ENCODE assay signal across 32 cellular contexts in genomic region chr12:73076760-73077159, GRCh38.
DNase-seq lines count a peak whose midpoint lies in the region; ATAC-seq, FAIRE-seq and TF ChIP-seq lines count a peak whose summit lies in the region.
"Had no signal": no experiment of that assay in that cellular context is flagged by ENCODE, and none has a peak within 500 bp of the region (broad histone marks: within the 10 kb centered on the region; RNA-seq: fewer than 3 reads in every experiment).

No MANE protein-coding gene starts in this region.

- H3K9ac ChIP-seq in liver (ENCODE audit: low read depth in 1 of 2, low read length in 2 of 2) (no peak overlapping the region), HepG2 (ENCODE audit: insufficient read depth, low read depth, low read length) (no peak overlapping the region)
- H3K9ac ChIP-seq: BLaER1; BLaER1 treated with 17β-estradiol and CSF1 and Interleukin-3, amounts not matched to agents 10 nM and 100 nM had no signal

- WGBS in liver: 37% methylated on average over 2 of the region's 2 CpGs
- 0% methylated on average over 2 of the region's 2 CpGs for WGBS in HepG2 (ENCODE audit: low lambda C conversion rate)
- 21% methylated on average over 2 of the region's 2 CpGs for WGBS in right lobe of liver (ENCODE audit: insufficient coverage, low coverage, low lambda C conversion rate, missing lambda C conversion rate)

- no peak for DNase-seq in HepG2 (ENCODE audit: low spot score)
- DNase-seq in left lobe of liver (ENCODE audit: low spot score): peak; percentile 78
- peak in 1 of 3 donors; percentile 79 for DNase-seq in right lobe of liver
- no peak for DNase-seq in T-helper 1 cell
- DNase-seq: 8988T; ACHN; AML-193; BE2C; C1 segment of cervical spinal cord; Caco-2; Calu3; CD4-positive, alpha-beta memory T cell; CD4-positive, alpha-beta T cell; CD4-positive, CD25-positive, alpha-beta regulatory T cell; CD8-positive, alpha-beta memory T cell; CD8-positive, alpha-beta T cell; COR-L47; DMS 273 treated with DMSO at 0.1 percent for 48 hours; DMS153; DMS53; DMS79; DMS79 treated with DMSO at 0.1 percent for 48 hours; DND-41; EL had no signal

- H3K79me2 ChIP-seq in HepG2 (ENCODE audit: insufficient read depth, low read length): no peaks in the 10 kb centered on the region

- H3K4me3 ChIP-seq in liver (ENCODE audit: low read depth in 1 of 3, low read length in 3 of 3) (no peak overlapping the region), HepG2 (replicated peaks in 1 of 3; ENCODE audit: insufficient read depth in 1 of 3, low read depth in 2 of 3, low read length in 3 of 3) (no peak overlapping the region), right lobe of liver (no peak overlapping the region)
- H3K4me3 ChIP-seq: A549; BLaER1; BLaER1 treated with 17β-estradiol and CSF1 and Interleukin-3, amounts not matched to agents 10 nM and 100 nM had no signal

- BruUV-seq in HepG2 (replicated peaks; lab: Mats Ljungman, UMichigan): no TSS peak

- H3K27ac ChIP-seq in liver (ENCODE audit: low read depth in 1 of 2, low read length in 2 of 2): peak overlapping the region; percentile 1 to 52
- no peak overlapping the region for H3K27ac ChIP-seq in HepG2 (ENCODE audit: extremely low read length, insufficient read depth, low read length)
- peak overlapping the region in 1 of 3 donors; percentile 5 for H3K27ac ChIP-seq in right lobe of liver
- H3K27ac ChIP-seq: 22Rv1; A549; BLaER1; BLaER1 treated with 17β-estradiol and CSF1 and Interleukin-3, amounts not matched to agents 10 nM and 100 nM had no signal

- H3K27me3 ChIP-seq in liver (ENCODE audit: control insufficient read depth in 4 of 4, insufficient read depth in 4 of 4, low read length in 3 of 4): no peaks in the 10 kb centered on the region
- H3K27me3 ChIP-seq in HepG2 (ENCODE audit: control insufficient read depth in 1 of 2, insufficient read depth in 2 of 2, low read length in 2 of 2): no peaks in the 10 kb centered on the region
- H3K27me3 ChIP-seq in right lobe of liver: no peaks in the 10 kb centered on the region
- H3K27me3 ChIP-seq: BE2C; BLaER1; BLaER1 treated with 17β-estradiol and CSF1 and Interleukin-3, amounts not matched to agents 10 nM and 100 nM had no signal

- CTCF ChIA-PET in HepG2 (lab: Yijun Ruan, JAX; ENCODE audit: low intra/inter-chr PET ratio, low total read pairs): no interaction called here

- ATAC-seq in HepG2: no peak
- ATAC-seq in left lobe of liver: peak; percentile 95
- ATAC-seq in right lobe of liver: peak; percentile 96 to 99 (median 97)
- ATAC-seq in HG03095 (IDR thresholded peaks at IDR 0.05; ENCODE audit: unreplicated experiment): no peak
- ATAC-seq: A549; CD8-positive, alpha-beta T cell had no signal

- TF ChIP-seq CTCF in liver (IDR thresholded peaks at IDR 0.05; ENCODE audit: low read depth, low read length, missing input control) (no peak), HepG2 (CRISPR knock-in tag; IDR thresholded peaks at IDR 0.05) (no peak), right lobe of liver (IDR thresholded peaks at IDR 0.05) (no peak)

- TF ChIP-seq POLR2A in HepG2 (IDR thresholded peaks at IDR 0.05; ENCODE audit: insufficient read depth in 1 of 2, low read depth in 2 of 2, low read length in 2 of 2) (no peak), right lobe of liver (IDR thresholded peaks at IDR 0.05) (no peak)

- TF ChIP-seq RAD21 in liver (IDR thresholded peaks at IDR 0.05): peak; percentile 41 to 52
- no peak for TF ChIP-seq RAD21 in HepG2 (CRISPR knock-in tag; IDR thresholded peaks at IDR 0.05)

- FAIRE-seq in HepG2 (lab: Jason Lieb, UNC): no peak
- FAIRE-seq: A204.1, A549, D721Med had no signal

- intact Hi-C loops in HepG2 (cut with micrococcal nuclease; ENCODE audit: unreplicated experiment): no loop called here
- intact Hi-C loops in right lobe of liver (cut with DNase I): no loop called here

- no peak overlapping the region for H3K4me2 ChIP-seq in HepG2 (ENCODE audit: low read depth, low read length)
- H3K4me2 ChIP-seq: A549; BLaER1; BLaER1 treated with 17β-estradiol and CSF1 and Interleukin-3, amounts not matched to agents 10 nM and 100 nM had no signal

- H3K9me3 ChIP-seq in liver (ENCODE audit: control insufficient read depth in 4 of 4, low read length in 3 of 4): no peaks in the 10 kb centered on the region
- peaks cover 68% of the 10 kb centered on the region for H3K9me3 ChIP-seq in HepG2 (ENCODE audit: low read length)
- H3K9me3 ChIP-seq in right lobe of liver: no peaks in the 10 kb centered on the region
- H3K9me3 ChIP-seq: BE2C; BLaER1; BLaER1 treated with 17β-estradiol and CSF1 and Interleukin-3, amounts not matched to agents 10 nM and 100 nM; Caco-2 had no signal

- in situ Hi-C loops in HepG2 (cut with HindIII; ENCODE audit: extremely low pct_ligation_motif_present, low pct_unique_long_range_greater_than_20kb): no loop called here

- H3K4me1 ChIP-seq in liver (ENCODE audit: control insufficient read depth in 4 of 4, insufficient read depth in 4 of 4, low read length in 3 of 4): peaks cover 0 to 16% (median 9%) of the 10 kb centered on the region in 4 donors
- no peaks in the 10 kb centered on the region for H3K4me1 ChIP-seq in HepG2 (ENCODE audit: insufficient read depth, low read length)
- peaks cover 0 to 12% (median 6%) of the 10 kb centered on the region in 4 donors for H3K4me1 ChIP-seq in right lobe of liver
- H3K4me1 ChIP-seq: A549; BE2C; BLaER1; BLaER1 treated with 17β-estradiol and CSF1 and Interleukin-3, amounts not matched to agents 10 nM and 100 nM; Caco-2 had no signal

- POLR2A ChIA-PET in HepG2 (lab: Yijun Ruan, JAX): no interaction called here

- H2AFZ ChIP-seq in HepG2 (ENCODE audit: low read length): no peak overlapping the region

- no peaks in the 10 kb centered on the region for H4K20me1 ChIP-seq in HepG2 (ENCODE audit: insufficient read depth, low read length)
- H4K20me1 ChIP-seq: BLaER1; BLaER1 treated with 17β-estradiol and CSF1 and Interleukin-3, amounts not matched to agents 10 nM and 100 nM had no signal

- no peaks in the 10 kb centered on the region for H3K36me3 ChIP-seq in liver (ENCODE audit: control insufficient read depth in 4 of 4, insufficient read depth in 3 of 4, low read depth in 1 of 4, low read length in 3 of 4)
- no peaks in the 10 kb centered on the region for H3K36me3 ChIP-seq in HepG2 (replicated peaks in 1 of 2; ENCODE audit: control insufficient read depth in 1 of 2, insufficient read depth in 2 of 2, low read length in 2 of 2)
- H3K36me3 ChIP-seq in right lobe of liver: no peaks in the 10 kb centered on the region
- H3K36me3 ChIP-seq: BE2C; BLaER1; BLaER1 treated with 17β-estradiol and CSF1 and Interleukin-3, amounts not matched to agents 10 nM and 100 nM had no signal

- TF ChIP-seq EP300 in HepG2 (IDR thresholded peaks at IDR 0.05; ENCODE audit: low read depth in 2 of 2, low read length in 2 of 2) (no peak), HepG2 (CRISPR knock-in tag; IDR thresholded peaks at IDR 0.05; ENCODE audit: borderline replicate concordance) (no peak)

TF ChIP-seq in liver, 16 proteins besides CTCF, POLR2A, EP300 and RAD21 (continues in another document):
- TF ChIP-seq EGR1 (IDR thresholded peaks at IDR 0.05; ENCODE audit: low read depth in 2 of 2): no peak
- peak; percentile 36 for TF ChIP-seq ATF3 (IDR thresholded peaks at IDR 0.05)

TF ChIP-seq in HepG2, 621 proteins besides CTCF, POLR2A, EP300 and RAD21:
- TF ChIP-seq RARG (CRISPR knock-in tag; IDR thresholded peaks at IDR 0.05; ENCODE audit: low read depth) (no peak), ZNF136 (CRISPR knock-in tag; IDR thresholded peaks at IDR 0.05; ENCODE audit: low read depth) (no peak), GTF2F1 (IDR thresholded peaks at IDR 0.05; ENCODE audit: low read length) (no peak), NFE2L1 (CRISPR knock-in tag; IDR thresholded peaks at IDR 0.05; ENCODE audit: borderline replicate concordance) (no peak)
- TF ChIP-seq, protein P1, sequence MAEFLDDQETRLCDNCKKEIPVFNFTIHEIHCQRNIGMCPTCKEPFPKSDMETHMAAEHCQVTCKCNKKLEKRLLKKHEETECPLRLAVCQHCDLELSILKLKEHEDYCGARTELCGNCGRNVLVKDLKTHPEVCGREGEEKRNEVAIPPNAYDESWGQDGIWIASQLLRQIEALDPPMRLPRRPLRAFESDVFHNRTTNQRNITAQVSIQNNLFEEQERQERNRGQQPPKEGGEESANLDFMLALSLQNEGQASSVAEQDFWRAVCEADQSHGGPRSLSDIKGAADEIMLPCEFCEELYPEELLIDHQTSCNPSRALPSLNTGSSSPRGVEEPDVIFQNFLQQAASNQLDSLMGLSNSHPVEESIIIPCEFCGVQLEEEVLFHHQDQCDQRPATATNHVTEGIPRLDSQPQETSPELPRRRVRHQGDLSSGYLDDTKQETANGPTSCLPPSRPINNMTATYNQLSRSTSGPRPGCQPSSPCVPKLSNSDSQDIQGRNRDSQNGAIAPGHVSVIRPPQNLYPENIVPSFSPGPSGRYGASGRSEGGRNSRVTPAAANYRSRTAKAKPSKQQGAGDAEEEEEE (CRISPR knock-in tag; IDR thresholded peaks at IDR 0.05; ENCODE audit: borderline replicate concordance): no peak

Comparison
In these comparisons a context has a peak if more than half of its experiments do, and no peak if none do; other contexts are left out.
1. ATAC-seq: peak in left lobe of liver (single experiment) and right lobe of liver (4 of 4); none in HepG2 (single experiment) and HG03095 (single experiment).